In the genomic region with DNA sequence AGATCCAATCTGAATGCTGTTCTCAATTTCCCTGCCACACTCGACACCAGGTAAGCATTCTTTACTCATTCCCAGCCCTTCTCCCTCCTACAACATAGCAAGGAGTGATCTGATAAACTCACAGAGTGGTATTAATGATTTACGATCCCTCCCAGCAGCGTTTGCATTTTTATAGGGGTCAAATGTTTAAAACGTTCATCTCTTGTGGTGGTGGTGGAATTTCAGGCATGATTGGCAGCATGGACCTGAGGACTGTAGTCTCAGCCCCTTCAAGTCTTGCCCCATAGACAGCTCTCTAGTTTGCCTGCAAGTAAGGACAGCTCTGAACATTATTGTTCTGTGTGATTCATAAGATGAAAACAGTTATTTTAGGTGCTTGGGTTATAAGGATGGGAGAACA, we compare ENCODE assay signal across 17 cellular contexts.
A peak's percentile ranks its signal among the peaks of the same experiment; 100 is the strongest.
DNase-seq lines count a peak whose midpoint lies in the region; ATAC-seq and TF ChIP-seq lines count a peak whose summit lies in the region.
"Had no signal": no experiment of that assay in that cellular context is flagged by ENCODE, and none has a peak within 500 bp of the region (broad histone marks: within the 10 kb centered on the region; RNA-seq: fewer than 3 reads in every experiment).

No MANE protein-coding gene starts in this region.

- CTCF ChIA-PET in HEK293T (lab: Yijun Ruan, JAX), result no interaction called here

- DNase-seq in ACHN (peak; percentile 92), HEK293T (ENCODE audit: extremely low spot score) (peak; percentile 21), lower lobe of right lung (no peak), NAMALWA (ENCODE audit: low spot score) (no peak), SHP77 (lab: John Stamatoyannopoulos, UW) (no peak), T-helper 1 cell (no peak)
- DNase-seq: adrenal gland; effector memory CD8-positive, alpha-beta T cell; Karpas-422; NCI-H146; NCI-H510A; nucleus accumbens; sigmoid colon; stimulated activated CD4-positive, alpha-beta T cell treated with anti-CD3 and anti-CD28 coated beads, Interleukin-4, amount 100 ng/mL, for 24 hours had no signal

- POLR2A ChIA-PET in HEK293T (lab: Yijun Ruan, JAX), result no interaction called here

- H3K27ac ChIP-seq in VCaP (peak overlapping the region; percentile 96), lower lobe of right lung (no peak overlapping the region)
- H3K27ac ChIP-seq: adrenal gland, sigmoid colon, thoracic aorta had no signal

- no peaks in the 10 kb centered on the region for H3K9me3 ChIP-seq in lower lobe of right lung
- H3K9me3 ChIP-seq: adrenal gland, sigmoid colon, thoracic aorta had no signal

- TF ChIP-seq CTCF in VCaP (conservative IDR thresholded peaks at IDR 0.05) (no peak), lower lobe of right lung (IDR thresholded peaks at IDR 0.05) (no peak)

- no peak overlapping the region for H3K4me3 ChIP-seq in lower lobe of right lung
- H3K4me3 ChIP-seq: adrenal gland, sigmoid colon, thoracic aorta had no signal

- in situ Hi-C loops in ACHN (cut with HindIII; ENCODE audit: low pct_ligation_motif_present, low pct_unique_long_range_greater_than_20kb, low sequenced_read_pairs), result no loop called here

- ATAC-seq in lower lobe of right lung, result peak; percentile 59 to 80
- ATAC-seq in HG03565 (IDR thresholded peaks at IDR 0.05; ENCODE audit: unreplicated experiment), result no peak
- ATAC-seq: effector memory CD8-positive, alpha-beta T cell had no signal

- intact Hi-C loops in lower lobe of right lung (cut with DNase I), result no loop called here

- no peaks in the 10 kb centered on the region for H3K27me3 ChIP-seq in lower lobe of right lung (ENCODE audit: low read depth)
- H3K27me3 ChIP-seq: adrenal gland, sigmoid colon had no signal

- H3K4me1 ChIP-seq in lower lobe of right lung, result no peaks in the 10 kb centered on the region
- H3K4me1 ChIP-seq: adrenal gland had no signal

- no peaks in the 10 kb centered on the region for H3K36me3 ChIP-seq in lower lobe of right lung
- H3K36me3 ChIP-seq: adrenal gland, sigmoid colon, thoracic aorta had no signal

TF ChIP-seq in HEK293T, 16 proteins besides CTCF, POLR2A, EP300 and RAD21:
- TF ChIP-seq L3MBTL2 (conservative IDR thresholded peaks at IDR 0.05) (no peak), CTBP1 (IDR thresholded peaks at IDR 0.05; ENCODE audit: borderline replicate concordance) (peak; percentile 72; the same call in 1 of the 2 replicates)
- TF ChIP-seq, protein P1, sequence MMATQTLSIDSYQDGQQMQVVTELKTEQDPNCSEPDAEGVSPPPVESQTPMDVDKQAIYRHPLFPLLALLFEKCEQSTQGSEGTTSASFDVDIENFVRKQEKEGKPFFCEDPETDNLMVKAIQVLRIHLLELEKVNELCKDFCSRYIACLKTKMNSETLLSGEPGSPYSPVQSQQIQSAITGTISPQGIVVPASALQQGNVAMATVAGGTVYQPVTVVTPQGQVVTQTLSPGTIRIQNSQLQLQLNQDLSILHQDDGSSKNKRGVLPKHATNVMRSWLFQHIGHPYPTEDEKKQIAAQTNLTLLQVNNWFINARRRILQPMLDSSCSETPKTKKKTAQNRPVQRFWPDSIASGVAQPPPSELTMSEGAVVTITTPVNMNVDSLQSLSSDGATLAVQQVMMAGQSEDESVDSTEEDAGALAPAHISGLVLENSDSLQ (IDR thresholded peaks at IDR 0.05), result peak; percentile 97

Comparison
In these comparisons a context has a peak if more than half of its experiments do, and no peak if none do; other contexts are left out.
1. DNase-seq: peak in ACHN (single experiment) and HEK293T (single experiment); none in lower lobe of right lung (single experiment), NAMALWA (single experiment), SHP77 (0 of 2) and T-helper 1 cell (0 of 5).